In the genomic region with DNA sequence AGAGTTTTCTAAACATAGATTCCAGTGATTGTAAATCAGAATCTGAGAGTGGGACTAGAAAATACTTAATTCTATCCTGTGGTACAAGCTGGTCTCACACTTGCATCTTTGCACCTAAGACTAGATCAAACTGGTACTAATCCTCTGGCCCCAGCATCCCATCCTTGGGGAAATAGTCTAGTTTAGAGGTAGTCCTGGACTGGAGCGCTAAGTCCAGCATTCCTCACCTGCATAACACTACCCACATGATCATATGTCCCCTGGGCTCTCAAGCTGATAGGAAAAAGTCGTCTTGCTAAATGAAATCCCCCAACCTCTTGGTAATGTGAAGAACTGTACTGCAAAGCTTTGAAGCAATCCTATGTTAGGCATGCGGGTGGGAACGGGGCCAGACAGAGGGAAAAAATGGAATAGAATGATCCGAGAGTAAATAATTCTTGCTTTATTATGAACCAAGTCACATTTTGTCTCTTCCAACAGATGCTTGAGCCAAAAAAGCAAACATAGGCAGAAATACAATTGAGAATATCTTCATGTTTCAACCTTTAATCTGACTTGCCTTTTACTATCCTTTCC, we compare ENCODE assay signal across 13 cellular contexts. TPM values are rescaled to one million over a fixed set of nuclear protein-coding genes. Genes with fewer than 3 reads are reported as not detected.
DNase-seq lines count a peak whose midpoint lies in the region; ATAC-seq and TF ChIP-seq lines count a peak whose summit lies in the region.
"Had no signal": no experiment of that assay in that cellular context is flagged by ENCODE, and none has a peak within 500 bp of the region (broad histone marks: within the 10 kb centered on the region; RNA-seq: fewer than 3 reads in every experiment).

No MANE protein-coding gene starts in this region.

- 51 to 66% methylated on average over 5 of the region's 5 CpGs for WGBS in esophagus squamous epithelium, 2 donors

- POLR2A ChIA-PET in T-cell (lab: Charles Lee), result interaction anchor here (0.6 to 2.9 kb wide), 8 partner anchors 8 to 129 kb away, joined by 3 to 13 read pairs (median 8); a partner anchor contains a TSS

- intact Hi-C loops in activated naive CD4-positive, alpha-beta T cell treated with anti-CD3 and anti-CD28 coated beads for 36 hours (cut with micrococcal nuclease), result loop anchor here (1.0 kb wide), 1 partner anchor 8 kb away; no protein-coding TSS in a partner anchor
- intact Hi-C loops in esophagus squamous epithelium (cut with DNase I), result no loop called here

- H3K27me3 Mint-ChIP-seq in activated naive CD4-positive, alpha-beta T cell treated with anti-CD3 and anti-CD28 coated beads for 36 hours (ENCODE audit: low read depth), result no peaks in the 10 kb centered on the region
- H3K27me3 Mint-ChIP-seq in T-cell, result no peaks in the 10 kb centered on the region

- no peaks in the 10 kb centered on the region for H3K9me3 Mint-ChIP-seq in activated naive CD4-positive, alpha-beta T cell treated with anti-CD3 and anti-CD28 coated beads for 36 hours
- peaks cover 0 to 4% (median 0%) of the 10 kb centered on the region in 3 donors for H3K9me3 Mint-ChIP-seq in T-cell

- peak overlapping the region; percentile 68 for H3K27ac Mint-ChIP-seq in activated naive CD4-positive, alpha-beta T cell treated with anti-CD3 and anti-CD28 coated beads for 36 hours
- H3K27ac Mint-ChIP-seq in T-cell, result peak overlapping the region; percentile 12 to 33

- peaks cover 43% of the 10 kb centered on the region for H3K36me3 Mint-ChIP-seq in activated naive CD4-positive, alpha-beta T cell treated with anti-CD3 and anti-CD28 coated beads for 36 hours (ENCODE audit: low read depth)
- H3K36me3 Mint-ChIP-seq in T-cell, result peaks cover 61% of the 10 kb centered on the region

- H3K36me3 ChIP-seq in esophagus squamous epithelium (peaks cover 0 to 67% (median 15%) of the 10 kb centered on the region in 3 donors), WERI-Rb-1 (peaks cover 66% of the 10 kb centered on the region)

- no peak for ATAC-seq in T-cell (replicated peaks in 1 of 4)

- peaks cover 7 to 77% (median 8%) of the 10 kb centered on the region in 3 donors for H3K4me1 ChIP-seq in esophagus squamous epithelium

- H3K9me3 ChIP-seq in esophagus squamous epithelium (no peaks in the 10 kb centered on the region), WERI-Rb-1 (ENCODE audit: severe bottlenecking) (no peaks in the 10 kb centered on the region)

- no peaks in the 10 kb centered on the region for H3K27me3 ChIP-seq in esophagus squamous epithelium
- H3K27me3 ChIP-seq in WERI-Rb-1 (ENCODE audit: insufficient read depth, low read depth, severe bottlenecking), result no peaks in the 10 kb centered on the region

- CTCF ChIA-PET in activated naive CD4-positive, alpha-beta T cell treated with anti-CD3 and anti-CD28 coated beads for 36 hours (lab: Charles Lee), result interaction anchor here (0.6 to 1.6 kb wide), 5 partner anchors 19 to 202 kb away, joined by 3 to 7 read pairs (median 4); no protein-coding TSS in a partner anchor
- CTCF ChIA-PET in T-cell (lab: Charles Lee), result interaction anchor here (1.0 to 1.3 kb wide), 2 partner anchors 39 to 129 kb away, joined by 3 read pairs; a partner anchor contains a TSS

- no peak overlapping the region for H3K4me3 ChIP-seq in esophagus squamous epithelium
- H3K4me3 ChIP-seq in WERI-Rb-1 (ENCODE audit: low read depth, low read length), result no peak overlapping the region
- H3K4me3 ChIP-seq: lung, skin epidermis had no signal

- no peak for DNase-seq in activated naive CD4-positive, alpha-beta T cell treated with anti-CD3 and anti-CD28 coated beads for 36 hours
- DNase-seq in activated naive CD4-positive, alpha-beta T cell treated with Interleukin-2 at 50 U/mL for 16 hours, result no peak
- DNase-seq in T-cell (no peak), esophagus squamous epithelium (lab: John Stamatoyannopoulos, UW) (no peak), substantia nigra (lab: John Stamatoyannopoulos, UW) (no peak), NCI-H2227 (lab: John Stamatoyannopoulos, UW; ENCODE audit: unreplicated experiment) (no peak), WERI-Rb-1 (no peak), NCI-H187 (lab: John Stamatoyannopoulos, UW) (no peak)
- DNase-seq: activated CD4-positive, alpha-beta T cell treated with anti-CD3 and anti-CD28 coated beads, Interleukin-2, amount 50 U/mL, for 4 hours; AML-193; NCI-H1436 had no signal

- peaks cover 60% of the 10 kb centered on the region for H3K4me1 Mint-ChIP-seq in activated naive CD4-positive, alpha-beta T cell treated with anti-CD3 and anti-CD28 coated beads for 36 hours (ENCODE audit: low read depth)
- H3K4me1 Mint-ChIP-seq in T-cell, result peaks cover 73 to 80% (median 77%) of the 10 kb centered on the region in 3 donors

- TF ChIP-seq CTCF in esophagus squamous epithelium (IDR thresholded peaks at IDR 0.05), result no peak
- TF ChIP-seq CTCF in WERI-Rb-1 (IDR thresholded peaks at IDR 0.05; ENCODE audit: low read depth, low read length), result no peak

- H3K27ac ChIP-seq in esophagus squamous epithelium, result peak overlapping the region; percentile 6 to 54 (median 32)
- peak overlapping the region; percentile 42 for H3K27ac ChIP-seq in substantia nigra (ENCODE audit: low read depth, low read length, poor library complexity, severe bottlenecking)
- H3K27ac ChIP-seq in WERI-Rb-1, result no peak overlapping the region

- no peak for TF ChIP-seq POLR2A in esophagus squamous epithelium (IDR thresholded peaks at IDR 0.05)

- no peak overlapping the region for H3K4me3 Mint-ChIP-seq in activated naive CD4-positive, alpha-beta T cell treated with anti-CD3 and anti-CD28 coated beads for 36 hours
- H3K4me3 Mint-ChIP-seq in T-cell, result no peak overlapping the region

RNA-seq across cellular contexts. Expression of a gene that starts 4.8 kb away (rescaled TPM):
- total RNA-seq in activated naive CD4-positive, alpha-beta T cell treated with anti-CD3 and anti-CD28 coated beads for 36 hours, result 10 to 100 TPM; 21.4 to 24.2 TPM
- total RNA-seq in T-cell (10 to 100 TPM; 17.0 to 32.0 (median 27.5) TPM), esophagus squamous epithelium (10 to 100 TPM; 19.2 to 48.4 (median 37.0) TPM)

RNA-seq across cellular contexts. Expression of a gene that starts 24.0 kb away (rescaled TPM):
- 100 to 1,000 TPM; 331 to 338 TPM for total RNA-seq in activated naive CD4-positive, alpha-beta T cell treated with anti-CD3 and anti-CD28 coated beads for 36 hours
- 100 to 1,000 TPM; 302 to 498 (median 321) TPM for total RNA-seq in T-cell
- 100 to 1,000 TPM; 176 to 308 (median 257) TPM for total RNA-seq in esophagus squamous epithelium
